1 cellular context compared by ENCODE assay signal in the genomic region with DNA sequence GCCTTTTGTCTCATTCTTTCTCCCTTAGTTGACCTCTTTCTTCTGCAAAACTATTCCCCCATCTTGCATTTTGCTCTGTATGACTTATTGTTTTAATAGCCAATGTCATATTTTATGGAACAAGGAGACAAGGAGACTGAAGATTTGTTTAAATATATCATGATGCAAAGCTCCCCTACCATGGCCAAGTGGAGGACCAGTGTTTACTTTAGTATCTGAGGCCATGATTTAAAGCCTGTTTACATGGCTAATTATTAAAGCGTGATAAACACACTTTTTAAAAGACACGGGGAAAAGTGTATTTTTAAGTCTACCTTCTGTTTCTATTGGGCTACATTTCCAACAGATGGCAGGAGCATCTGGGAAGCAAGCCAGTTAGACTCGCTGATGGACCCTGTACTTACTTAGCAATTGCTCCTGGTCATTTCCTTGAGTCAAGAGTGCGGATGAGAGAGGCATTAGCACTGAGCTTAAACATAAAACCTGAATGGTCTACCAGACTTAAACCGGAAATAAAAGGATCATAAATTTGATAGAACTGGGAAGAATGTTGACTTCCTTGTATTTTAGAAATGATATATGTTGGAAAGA.
TF ChIP-seq lines count a peak whose summit lies in the region.

No MANE protein-coding gene starts in this region.

TF ChIP-seq in GM23338, 12 proteins besides CTCF, POLR2A, EP300 and RAD21 (continued from another document):
- TF ChIP-seq, protein P1, sequence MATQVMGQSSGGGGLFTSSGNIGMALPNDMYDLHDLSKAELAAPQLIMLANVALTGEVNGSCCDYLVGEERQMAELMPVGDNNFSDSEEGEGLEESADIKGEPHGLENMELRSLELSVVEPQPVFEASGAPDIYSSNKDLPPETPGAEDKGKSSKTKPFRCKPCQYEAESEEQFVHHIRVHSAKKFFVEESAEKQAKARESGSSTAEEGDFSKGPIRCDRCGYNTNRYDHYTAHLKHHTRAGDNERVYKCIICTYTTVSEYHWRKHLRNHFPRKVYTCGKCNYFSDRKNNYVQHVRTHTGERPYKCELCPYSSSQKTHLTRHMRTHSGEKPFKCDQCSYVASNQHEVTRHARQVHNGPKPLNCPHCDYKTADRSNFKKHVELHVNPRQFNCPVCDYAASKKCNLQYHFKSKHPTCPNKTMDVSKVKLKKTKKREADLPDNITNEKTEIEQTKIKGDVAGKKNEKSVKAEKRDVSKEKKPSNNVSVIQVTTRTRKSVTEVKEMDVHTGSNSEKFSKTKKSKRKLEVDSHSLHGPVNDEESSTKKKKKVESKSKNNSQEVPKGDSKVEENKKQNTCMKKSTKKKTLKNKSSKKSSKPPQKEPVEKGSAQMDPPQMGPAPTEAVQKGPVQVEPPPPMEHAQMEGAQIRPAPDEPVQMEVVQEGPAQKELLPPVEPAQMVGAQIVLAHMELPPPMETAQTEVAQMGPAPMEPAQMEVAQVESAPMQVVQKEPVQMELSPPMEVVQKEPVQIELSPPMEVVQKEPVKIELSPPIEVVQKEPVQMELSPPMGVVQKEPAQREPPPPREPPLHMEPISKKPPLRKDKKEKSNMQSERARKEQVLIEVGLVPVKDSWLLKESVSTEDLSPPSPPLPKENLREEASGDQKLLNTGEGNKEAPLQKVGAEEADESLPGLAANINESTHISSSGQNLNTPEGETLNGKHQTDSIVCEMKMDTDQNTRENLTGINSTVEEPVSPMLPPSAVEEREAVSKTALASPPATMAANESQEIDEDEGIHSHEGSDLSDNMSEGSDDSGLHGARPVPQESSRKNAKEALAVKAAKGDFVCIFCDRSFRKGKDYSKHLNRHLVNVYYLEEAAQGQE (IDR thresholded peaks at IDR 0.05; ENCODE audit: unreplicated experiment): no peak
- TF ChIP-seq, protein P2, sequence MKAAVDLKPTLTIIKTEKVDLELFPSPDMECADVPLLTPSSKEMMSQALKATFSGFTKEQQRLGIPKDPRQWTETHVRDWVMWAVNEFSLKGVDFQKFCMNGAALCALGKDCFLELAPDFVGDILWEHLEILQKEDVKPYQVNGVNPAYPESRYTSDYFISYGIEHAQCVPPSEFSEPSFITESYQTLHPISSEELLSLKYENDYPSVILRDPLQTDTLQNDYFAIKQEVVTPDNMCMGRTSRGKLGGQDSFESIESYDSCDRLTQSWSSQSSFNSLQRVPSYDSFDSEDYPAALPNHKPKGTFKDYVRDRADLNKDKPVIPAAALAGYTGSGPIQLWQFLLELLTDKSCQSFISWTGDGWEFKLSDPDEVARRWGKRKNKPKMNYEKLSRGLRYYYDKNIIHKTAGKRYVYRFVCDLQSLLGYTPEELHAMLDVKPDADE (IDR thresholded peaks at IDR 0.05): no peak
- TF ChIP-seq NANOG (IDR thresholded peaks at IDR 0.05; ENCODE audit: borderline replicate concordance) (no peak), EZH2 (IDR thresholded peaks at IDR 0.05; ENCODE audit: low read depth, unreplicated experiment) (no peak), ZNF114 (CRISPR knock-in tag; IDR thresholded peaks at IDR 0.05) (no peak), ZNF331 (CRISPR knock-in tag; IDR thresholded peaks at IDR 0.05; ENCODE audit: low read depth) (no peak), STAT1 (IDR thresholded peaks at IDR 0.05; ENCODE audit: unreplicated experiment) (no peak), EZH2phosphoT487 (IDR thresholded peaks at IDR 0.05; ENCODE audit: unreplicated experiment) (no peak), CREB1 (CRISPR knock-in tag; IDR thresholded peaks at IDR 0.05; ENCODE audit: low read depth) (no peak)
